3 cellular contexts compared by ENCODE assay signal in the genomic region with DNA sequence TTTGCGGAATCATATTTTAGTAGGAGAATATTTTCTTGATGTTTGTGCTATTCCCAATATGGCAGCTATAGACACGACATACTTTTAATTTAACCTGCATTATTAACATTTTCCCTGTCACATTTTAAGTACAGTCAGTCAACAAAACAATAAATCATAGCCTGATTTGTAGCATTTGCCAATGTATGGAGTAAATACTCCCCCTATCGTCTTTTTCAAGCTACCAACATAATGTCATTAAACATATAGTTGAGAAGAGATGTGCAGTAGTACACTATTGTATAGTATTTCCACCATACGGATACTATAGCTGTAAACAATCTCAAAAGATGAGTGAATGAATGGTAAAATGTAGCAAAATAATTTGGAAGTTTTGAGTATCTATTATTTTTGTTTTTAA.
TF ChIP-seq lines count a peak whose summit lies in the region.

No MANE protein-coding gene starts in this region.

TF ChIP-seq in HepG2, 621 proteins besides CTCF, POLR2A, EP300 and RAD21:
- TF ChIP-seq STAG1 (CRISPR knock-in tag; IDR thresholded peaks at IDR 0.05), result 0 out of 2 replicates have a peak, but pooled peaks have one; percentile 4
- no peak for TF ChIP-seq HNF1A (IDR thresholded peaks at IDR 0.05; ENCODE audit: low read depth)
- no peak for TF ChIP-seq HNF1A (CRISPR knock-in tag; IDR thresholded peaks at IDR 0.05; ENCODE audit: borderline replicate concordance)

TF ChIP-seq in IMR-90, 13 proteins besides CTCF, POLR2A, EP300 and RAD21:
- TF ChIP-seq BHLHE40 (IDR thresholded peaks at IDR 0.05; ENCODE audit: low read depth, low read length) (no peak), FOS (IDR thresholded peaks at IDR 0.05; ENCODE audit: low read depth, low read length) (no peak), CHD1 (IDR thresholded peaks at IDR 0.05; ENCODE audit: low read depth, low read length) (no peak), NFE2L2 (IDR thresholded peaks at IDR 0.05; ENCODE audit: low read depth, low read length) (no peak), MAZ (IDR thresholded peaks at IDR 0.05; ENCODE audit: borderline replicate concordance, low read depth, low read length) (no peak), SMC3 (IDR thresholded peaks at IDR 0.05; ENCODE audit: low read depth, low read length) (no peak), USF2 (IDR thresholded peaks at IDR 0.05; ENCODE audit: low read depth, low read length) (no peak), CEBPB (IDR thresholded peaks at IDR 0.05; ENCODE audit: low read depth, low read length) (no peak), MAFK (IDR thresholded peaks at IDR 0.05; ENCODE audit: low read depth, low read length) (no peak), RFX5 (IDR thresholded peaks at IDR 0.05; ENCODE audit: low read depth, low read length) (no peak), MXI1 (IDR thresholded peaks at IDR 0.05; ENCODE audit: borderline replicate concordance, low read depth, low read length) (no peak), RCOR1 (IDR thresholded peaks at IDR 0.05; ENCODE audit: insufficient replicate concordance, low read length) (no peak)
- TF ChIP-seq, protein P1, sequence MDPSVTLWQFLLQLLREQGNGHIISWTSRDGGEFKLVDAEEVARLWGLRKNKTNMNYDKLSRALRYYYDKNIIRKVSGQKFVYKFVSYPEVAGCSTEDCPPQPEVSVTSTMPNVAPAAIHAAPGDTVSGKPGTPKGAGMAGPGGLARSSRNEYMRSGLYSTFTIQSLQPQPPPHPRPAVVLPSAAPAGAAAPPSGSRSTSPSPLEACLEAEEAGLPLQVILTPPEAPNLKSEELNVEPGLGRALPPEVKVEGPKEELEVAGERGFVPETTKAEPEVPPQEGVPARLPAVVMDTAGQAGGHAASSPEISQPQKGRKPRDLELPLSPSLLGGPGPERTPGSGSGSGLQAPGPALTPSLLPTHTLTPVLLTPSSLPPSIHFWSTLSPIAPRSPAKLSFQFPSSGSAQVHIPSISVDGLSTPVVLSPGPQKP (IDR thresholded peaks at IDR 0.05; ENCODE audit: borderline replicate concordance, low read depth, low read length), result no peak

TF ChIP-seq in SK-N-SH, 30 proteins besides CTCF, POLR2A, EP300 and RAD21:
- TF ChIP-seq POLR2AphosphoS5 (IDR thresholded peaks at IDR 0.05; ENCODE audit: low read depth, low read length), result no peak
- TF ChIP-seq, protein P2, sequence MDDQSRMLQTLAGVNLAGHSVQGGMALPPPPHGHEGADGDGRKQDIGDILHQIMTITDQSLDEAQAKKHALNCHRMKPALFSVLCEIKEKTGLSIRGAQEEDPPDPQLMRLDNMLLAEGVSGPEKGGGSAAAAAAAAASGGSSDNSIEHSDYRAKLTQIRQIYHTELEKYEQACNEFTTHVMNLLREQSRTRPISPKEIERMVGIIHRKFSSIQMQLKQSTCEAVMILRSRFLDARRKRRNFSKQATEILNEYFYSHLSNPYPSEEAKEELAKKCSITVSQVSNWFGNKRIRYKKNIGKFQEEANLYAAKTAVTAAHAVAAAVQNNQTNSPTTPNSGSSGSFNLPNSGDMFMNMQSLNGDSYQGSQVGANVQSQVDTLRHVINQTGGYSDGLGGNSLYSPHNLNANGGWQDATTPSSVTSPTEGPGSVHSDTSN (IDR thresholded peaks at IDR 0.05), result peak; percentile 51
